ENCODE assay signal across 1 cellular context in the genomic region with DNA sequence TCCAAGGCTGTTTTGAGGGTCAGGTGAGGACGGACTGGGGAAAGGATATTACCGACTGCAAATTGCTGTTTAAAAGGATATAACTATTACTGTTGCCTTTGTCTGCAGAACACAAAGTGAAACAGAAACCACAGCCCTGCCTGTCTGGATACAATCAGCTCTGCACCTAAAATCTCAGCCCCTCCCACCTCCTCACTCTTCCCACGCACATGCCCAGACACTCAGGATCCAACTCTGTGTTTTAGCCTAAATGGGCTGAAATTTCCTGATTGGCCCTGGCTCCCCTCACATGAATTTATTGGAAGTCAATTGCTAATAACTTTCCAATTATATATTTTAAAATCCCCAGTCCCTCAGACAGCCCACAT.
TF ChIP-seq lines count a peak whose summit lies in the region.

No MANE protein-coding gene starts in this region.

TF ChIP-seq in H1, 55 proteins besides CTCF, POLR2A, EP300 and RAD21 (continued from another document):
- no peak for TF ChIP-seq RBBP5 (IDR thresholded peaks at IDR 0.05; ENCODE audit: borderline replicate concordance, low read depth, low read length)
- TF ChIP-seq RNF2 (IDR thresholded peaks at IDR 0.05; ENCODE audit: borderline replicate concordance, low read depth, low read length, missing control alignments, poor library complexity, severe bottlenecking), result no peak
- TF ChIP-seq CHD1 (IDR thresholded peaks at IDR 0.05; ENCODE audit: low read depth, low read length), result no peak
